Comparison of ENCODE assay signal across 27 cellular contexts in genomic region chr7:80411621-80412020, GRCh38.
A peak's percentile ranks its signal among the peaks of the same experiment; 100 is the strongest.
DNase-seq lines count a peak whose midpoint lies in the region; ATAC-seq, FAIRE-seq and TF ChIP-seq lines count a peak whose summit lies in the region.
"Had no signal": no experiment of that assay in that cellular context is flagged by ENCODE, and none has a peak within 500 bp of the region (broad histone marks: within the 10 kb centered on the region; RNA-seq: fewer than 3 reads in every experiment).

No MANE protein-coding gene starts in this region.

- H3K27ac ChIP-seq in neural progenitor cell (no peak overlapping the region), hepatocyte (no peak overlapping the region), right cardiac atrium (ENCODE audit: low read length) (no peak overlapping the region)
- H3K27ac ChIP-seq: heart right ventricle, skin epidermis, testis had no signal

- no peaks in the 10 kb centered on the region for H3K9me2 ChIP-seq in hepatocyte (replicated peaks; ENCODE audit: insufficient read depth)

- peaks cover 4% of the 10 kb centered on the region for H3K4me1 Mint-ChIP-seq in neural progenitor cell
- H3K4me1 Mint-ChIP-seq: activated naive CD8-positive, alpha-beta T cell treated with anti-CD3 and anti-CD28 coated beads for 36 hours; CD4-positive, CD25-positive, alpha-beta regulatory T cell had no signal

- no peak overlapping the region for H3K4me3 Mint-ChIP-seq in neural progenitor cell
- H3K4me3 Mint-ChIP-seq: activated naive CD8-positive, alpha-beta T cell treated with anti-CD3 and anti-CD28 coated beads for 36 hours; CD4-positive, CD25-positive, alpha-beta regulatory T cell; T-helper 1 cell treated with Interleukin-12 subunit alpha and Interleukin-12 subunit beta and Interleukin-4 antibody, amounts not matched to agents 30 μg/mL and 1 μg/mL, for 36 hours had no signal

- H3K9ac ChIP-seq in neural progenitor cell, result no peak overlapping the region

- no peak overlapping the region for H3K4me3 ChIP-seq in neural progenitor cell
- H3K4me3 ChIP-seq in hepatocyte, result no peak overlapping the region
- no peak overlapping the region for H3K4me3 ChIP-seq in right cardiac atrium (ENCODE audit: low read length)
- H3K4me3 ChIP-seq in lower leg skin (ENCODE audit: low read depth, poor library complexity, severe bottlenecking), result no peak overlapping the region
- H3K4me3 ChIP-seq: heart right ventricle, skin epidermis, testis had no signal

- 87% methylated on average over 2 of the region's 2 CpGs for WGBS in hepatocyte (ENCODE audit: low lambda C conversion rate, missing lambda C conversion rate)
- 40% methylated on average over 2 of the region's 2 CpGs for WGBS in right cardiac atrium
- WGBS in lower leg skin, 2 donors, result 44 to 53% methylated on average over 2 of the region's 2 CpGs

- H2AFZ ChIP-seq in neural progenitor cell (replicated peaks) (no peak overlapping the region), hepatocyte (no peak overlapping the region)

- H3K4me2 ChIP-seq in neural progenitor cell (no peak overlapping the region), hepatocyte (no peak overlapping the region)

- FAIRE-seq in D721Med (lab: Jason Lieb, UNC), result peak; percentile 93
- FAIRE-seq: astrocyte, endometrium, H54 had no signal

- H3K79me2 ChIP-seq in neural progenitor cell (ENCODE audit: low read depth), result no peaks in the 10 kb centered on the region
- no peaks in the 10 kb centered on the region for H3K79me2 ChIP-seq in hepatocyte

- H3K9me3 ChIP-seq in neural progenitor cell (ENCODE audit: low read depth) (no peaks in the 10 kb centered on the region), hepatocyte (ENCODE audit: low read depth) (no peaks in the 10 kb centered on the region), right cardiac atrium (ENCODE audit: control insufficient read depth, low read length) (no peaks in the 10 kb centered on the region)
- H3K9me3 ChIP-seq: testis had no signal

- no peaks in the 10 kb centered on the region for H3F3A ChIP-seq in neural progenitor cell (ENCODE audit: low read depth)

- no peaks in the 10 kb centered on the region for H3K27me3 ChIP-seq in neural progenitor cell
- H3K27me3 ChIP-seq in hepatocyte, result no peaks in the 10 kb centered on the region
- no peaks in the 10 kb centered on the region for H3K27me3 ChIP-seq in right cardiac atrium (ENCODE audit: control insufficient read depth, insufficient read depth)
- H3K27me3 ChIP-seq: heart right ventricle, testis had no signal

- DNase-seq in D721Med (ENCODE audit: insufficient read length, low spot score), result no peak
- peak; percentile 71 for DNase-seq in NCI-H524 treated with DMSO at 0.1 percent for 48 hours (lab: John Stamatoyannopoulos, UW)
- DNase-seq in neural progenitor cell (ENCODE audit: low spot score), result peak; percentile 6
- no peak for DNase-seq in hepatocyte (ENCODE audit: low spot score)
- no peak for DNase-seq in right cardiac atrium
- DNase-seq in NCI-H2081 (lab: John Stamatoyannopoulos, UW), result no peak
- no peak for DNase-seq in lower leg skin (ENCODE audit: low spot score in 2 of 2)
- DNase-seq: activated CD4-positive, CD25-positive, alpha-beta regulatory T cell treated with anti-CD3 and anti-CD28 coated beads, Interleukin-2, amount 50 U/mL, for 72 hours; activated effector memory CD4-positive, alpha-beta T cell treated with anti-CD3 and anti-CD28 coated beads, Interleukin-2, amount 50 U/mL, for 16 hours; activated naive CD8-positive, alpha-beta T cell treated with anti-CD3 and anti-CD28 coated beads for 36 hours; activated T-cell treated with anti-CD3 and anti-CD28 coated beads for 4 hours; caudate nucleus; CD4-positive, CD25-positive, alpha-beta regulatory T cell; heart right ventricle; left cardiac atrium; NCI-H1105; NCI-H187 treated with DMSO at 0.1 percent for 48 hours; NCI-H748 treated with DMSO at 0.1 percent for 48 hours; RPMI8226; stimulated activated naive CD8-positive, alpha-beta T cell treated with anti-CD3 and anti-CD28 coated beads, Interleukin-15, Interleukin-2, amounts not matched to agents 100 U/mL and 50 U/mL, for 24 hours; testis had no signal

- H3K36me3 ChIP-seq in neural progenitor cell (no peaks in the 10 kb centered on the region), hepatocyte (replicated peaks; ENCODE audit: insufficient read depth, low read depth) (no peaks in the 10 kb centered on the region)
- H3K36me3 ChIP-seq: heart right ventricle had no signal

- H3K27me3 Mint-ChIP-seq in neural progenitor cell (ENCODE audit: insufficient read depth, low read depth), result no peaks in the 10 kb centered on the region
- H3K27me3 Mint-ChIP-seq: activated naive CD8-positive, alpha-beta T cell treated with anti-CD3 and anti-CD28 coated beads for 36 hours; CD4-positive, CD25-positive, alpha-beta regulatory T cell had no signal

- ATAC-seq in esophagus mucosa, result peak; percentile 42
- no peak for ATAC-seq in right cardiac atrium
- ATAC-seq: heart right ventricle; left cardiac atrium; stimulated activated naive CD8-positive, alpha-beta T cell treated with anti-CD3 and anti-CD28 coated beads, Interleukin-15, Interleukin-2, amounts not matched to agents 100 U/mL and 50 U/mL, for 24 hours had no signal

- no peak for TF ChIP-seq CTCF in D721Med (IDR thresholded peaks at IDR 0.05; ENCODE audit: insufficient read depth, missing control alignments)
- TF ChIP-seq CTCF in neural progenitor cell (IDR thresholded peaks at IDR 0.05), result no peak
- no peak for TF ChIP-seq CTCF in hepatocyte (IDR thresholded peaks at IDR 0.05; ENCODE audit: poor library complexity)
- TF ChIP-seq CTCF in lower leg skin (IDR thresholded peaks at IDR 0.05), result no peak

- no peak for TF ChIP-seq POLR2A in lower leg skin (IDR thresholded peaks at IDR 0.05)

- intact Hi-C loops in right cardiac atrium (cut with DNase I), result no loop called here
- intact Hi-C loops in lower leg skin (cut with DNase I; ENCODE audit: low total_unique reads), result no loop called here

- no peak overlapping the region for H3K27ac Mint-ChIP-seq in neural progenitor cell
- H3K27ac Mint-ChIP-seq: activated naive CD8-positive, alpha-beta T cell treated with anti-CD3 and anti-CD28 coated beads for 36 hours; CD4-positive, CD25-positive, alpha-beta regulatory T cell; T-helper 1 cell treated with Interleukin-12 subunit alpha and Interleukin-12 subunit beta and Interleukin-4 antibody, amounts not matched to agents 30 μg/mL and 1 μg/mL, for 36 hours had no signal

- H3K9me3 Mint-ChIP-seq in neural progenitor cell, result no peaks in the 10 kb centered on the region
- H3K9me3 Mint-ChIP-seq: T-helper 1 cell treated with Interleukin-12 subunit alpha and Interleukin-12 subunit beta and Interleukin-4 antibody, amounts not matched to agents 30 μg/mL and 1 μg/mL, for 36 hours had no signal

- H4K20me1 ChIP-seq in neural progenitor cell (ENCODE audit: low read depth) (no peaks in the 10 kb centered on the region), hepatocyte (ENCODE audit: insufficient read depth, poor library complexity, severe bottlenecking) (no peaks in the 10 kb centered on the region)

- H3K4me1 ChIP-seq in neural progenitor cell (peaks cover 16% of the 10 kb centered on the region), hepatocyte (ENCODE audit: insufficient read depth) (no peaks in the 10 kb centered on the region), right cardiac atrium (ENCODE audit: control insufficient read depth, insufficient read depth, low read length) (no peaks in the 10 kb centered on the region)
- H3K4me1 ChIP-seq: heart right ventricle, testis had no signal

- no peaks in the 10 kb centered on the region for H3K36me3 Mint-ChIP-seq in neural progenitor cell
- H3K36me3 Mint-ChIP-seq: activated naive CD8-positive, alpha-beta T cell treated with anti-CD3 and anti-CD28 coated beads for 36 hours; CD4-positive, CD25-positive, alpha-beta regulatory T cell had no signal

Comparison
In these comparisons a context has a peak if more than half of its experiments do, and no peak if none do; other contexts are left out.
1. DNase-seq: peak in NCI-H524 treated with DMSO at 0.1 percent for 48 hours (single experiment) and neural progenitor cell (single experiment); none in D721Med (single experiment), hepatocyte (single experiment), right cardiac atrium (0 of 3), NCI-H2081 (0 of 2) and lower leg skin (0 of 2).